Comparison of ENCODE assay signal across 8 cellular contexts in the genomic region with DNA sequence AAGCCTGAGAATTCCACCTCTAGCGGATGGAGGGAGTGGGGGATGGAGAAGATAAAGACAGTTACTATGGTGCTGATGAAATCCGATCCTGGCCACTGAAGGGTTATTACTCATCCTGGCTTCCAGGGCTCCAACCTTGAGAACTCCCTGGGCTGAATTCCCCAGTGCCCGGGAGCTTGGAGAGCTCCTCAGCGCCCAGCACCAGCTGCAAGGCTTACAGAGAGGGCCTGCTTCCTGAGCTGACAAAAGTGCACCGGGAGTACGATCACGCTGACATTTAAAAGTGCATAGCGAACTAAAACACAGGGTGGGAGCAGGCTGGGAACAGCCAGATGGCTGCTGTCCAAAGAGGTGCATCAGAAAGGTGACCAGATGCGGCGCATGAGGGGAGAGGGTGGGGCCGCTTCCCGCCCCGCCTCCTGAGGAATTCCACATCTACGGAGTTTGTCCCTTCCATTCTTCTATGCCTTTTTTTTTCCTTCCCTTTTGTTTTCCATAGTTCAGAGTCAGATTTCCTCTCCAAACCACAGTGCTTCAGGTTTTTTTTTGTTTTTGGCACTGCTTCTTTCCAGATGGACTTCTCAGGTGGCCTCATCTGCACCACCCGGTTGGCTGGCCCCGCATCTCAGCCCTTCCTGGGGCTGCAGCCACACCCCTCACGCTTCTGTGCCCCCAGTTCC.
DNase-seq lines count a peak whose midpoint lies in the region; ATAC-seq lines count a peak whose summit lies in the region.

No MANE protein-coding gene starts in this region.

- H3K9me3 ChIP-seq in duodenal mucosa (ENCODE audit: control insufficient read depth in 1 of 2, low read length in 2 of 2), result no peaks in the 10 kb centered on the region
- H3K9me3 ChIP-seq in naive thymus-derived CD4-positive, alpha-beta T cell (ENCODE audit: control insufficient read depth in 2 of 3, low read length in 3 of 3), result no peaks in the 10 kb centered on the region

- no peak overlapping the region for H2BK15ac ChIP-seq in mesendoderm (replicated peaks; ENCODE audit: low read depth)

- intact Hi-C loops in naive thymus-derived CD4-positive, alpha-beta T cell (cut with micrococcal nuclease), result no loop called here

- no peaks in the 10 kb centered on the region for H3K36me3 ChIP-seq in duodenal mucosa (ENCODE audit: control insufficient read depth in 1 of 2, insufficient read depth in 2 of 2, low read length in 2 of 2)
- no peaks in the 10 kb centered on the region for H3K36me3 ChIP-seq in mesendoderm (ENCODE audit: control insufficient read depth, insufficient read depth, low read length)
- H3K36me3 ChIP-seq in naive thymus-derived CD4-positive, alpha-beta T cell (ENCODE audit: control insufficient read depth in 2 of 3, insufficient read depth in 3 of 3, low read length in 3 of 3), result no peaks in the 10 kb centered on the region

- H3K4me3 ChIP-seq in duodenal mucosa (ENCODE audit: low read depth in 1 of 2, low read length in 2 of 2) (peak overlapping the region in 1 of 2 donors; percentile 51), mesendoderm (ENCODE audit: low read length) (no peak overlapping the region)
- H3K4me3 ChIP-seq in naive thymus-derived CD4-positive, alpha-beta T cell (ENCODE audit: low read length), result no peak overlapping the region

- no peaks in the 10 kb centered on the region for H3K79me1 ChIP-seq in mesendoderm (ENCODE audit: low read length)

- H3K27me3 ChIP-seq in duodenal mucosa (ENCODE audit: control insufficient read depth in 1 of 2, insufficient read depth in 2 of 2, low read length in 2 of 2), result no peaks in the 10 kb centered on the region
- no peaks in the 10 kb centered on the region for H3K27me3 ChIP-seq in mesendoderm (ENCODE audit: insufficient read depth, low read length, poor library complexity)
- H3K27me3 ChIP-seq in naive thymus-derived CD4-positive, alpha-beta T cell (ENCODE audit: control insufficient read depth in 2 of 2, insufficient read depth in 2 of 2, low read length in 2 of 2), result no peaks in the 10 kb centered on the region

- H3K4me3 Mint-ChIP-seq in naive thymus-derived CD4-positive, alpha-beta T cell, result no peak overlapping the region
- no peak overlapping the region for H3K4me3 Mint-ChIP-seq in activated CD8-positive, alpha-beta memory T cell treated with anti-CD3 and anti-CD28 coated beads, Interleukin-2, amount 10 ng/mL, durations not matched to agents 7 days and 5 days

- peaks cover 0 to 9% (median 0%) of the 10 kb centered on the region in 7 donors for H3K4me1 Mint-ChIP-seq in naive thymus-derived CD4-positive, alpha-beta T cell
- peaks cover 2% of the 10 kb centered on the region for H3K4me1 Mint-ChIP-seq in activated CD8-positive, alpha-beta memory T cell treated with anti-CD3 and anti-CD28 coated beads, Interleukin-2, amount 10 ng/mL, durations not matched to agents 7 days and 5 days

- CTCF ChIA-PET in naive thymus-derived CD4-positive, alpha-beta T cell (lab: Charles Lee), result interaction anchor here (0.6 to 0.7 kb wide), 2 partner anchors 31 to 441 kb away, joined by 3 to 4 read pairs; no protein-coding TSS in a partner anchor
- CTCF ChIA-PET in activated CD8-positive, alpha-beta memory T cell treated with anti-CD3 and anti-CD28 coated beads, Interleukin-2, amount 10 ng/mL, durations not matched to agents 7 days and 5 days (lab: Charles Lee), result no interaction called here

- peak overlapping the region; percentile 0 for H2BK120ac ChIP-seq in mesendoderm (ENCODE audit: low read depth, low read length)

- peak; percentile 76 for DNase-seq in GM04503 (ENCODE audit: low read depth)
- peak; percentile 82 for DNase-seq in NCI-H510A treated with DMSO at 0.1 percent for 48 hours (lab: John Stamatoyannopoulos, UW)
- peak; percentile 98 for DNase-seq in mesendoderm
- DNase-seq in naive thymus-derived CD4-positive, alpha-beta T cell, result no peak
- no peak for DNase-seq in activated CD8-positive, alpha-beta memory T cell treated with anti-CD3 and anti-CD28 coated beads, Interleukin-2, amount 10 ng/mL, durations not matched to agents 7 days and 5 days

- no peak for ATAC-seq in GM21529 (IDR thresholded peaks at IDR 0.05; ENCODE audit: unreplicated experiment)
- ATAC-seq in naive thymus-derived CD4-positive, alpha-beta T cell, result no peak
- no peak for ATAC-seq in activated CD8-positive, alpha-beta memory T cell treated with anti-CD3 and anti-CD28 coated beads, Interleukin-2, amount 10 ng/mL, durations not matched to agents 7 days and 5 days
- no peak for ATAC-seq in GM18873 (IDR thresholded peaks at IDR 0.05; ENCODE audit: low FRiP score, unreplicated experiment)

- POLR2A ChIA-PET in naive thymus-derived CD4-positive, alpha-beta T cell (lab: Charles Lee), result no interaction called here

- peak overlapping the region; percentile 13 for H3K4me2 ChIP-seq in mesendoderm (ENCODE audit: low read length)

- peaks cover 19 to 20% of the 10 kb centered on the region in 2 donors for H3K4me1 ChIP-seq in duodenal mucosa (ENCODE audit: control insufficient read depth in 1 of 2, insufficient read depth in 2 of 2, low read length in 2 of 2)
- H3K4me1 ChIP-seq in mesendoderm (ENCODE audit: control insufficient read depth, low read depth, low read length), result no peaks in the 10 kb centered on the region
- H3K4me1 ChIP-seq in naive thymus-derived CD4-positive, alpha-beta T cell (ENCODE audit: control insufficient read depth in 2 of 2, insufficient read depth in 2 of 2, low read length in 2 of 2), result no peaks in the 10 kb centered on the region

- H3K18ac ChIP-seq in mesendoderm (ENCODE audit: low read length), result peak overlapping the region; percentile 42

- H3K4ac ChIP-seq in mesendoderm (ENCODE audit: low read depth, low read length), result peak overlapping the region; percentile 36

- H3K23ac ChIP-seq in mesendoderm (ENCODE audit: low read length), result no peak overlapping the region

- H2BK5ac ChIP-seq in mesendoderm (ENCODE audit: low read length), result peak overlapping the region; percentile 7

- no CpG with 5 or more reads among the region's 17 CpGs for WGBS in mesendoderm (ENCODE audit: extremely low coverage, insufficient coverage, low lambda C conversion rate)

- no peak overlapping the region for H4K8ac ChIP-seq in mesendoderm (ENCODE audit: low read depth, low read length)

- H3K27ac ChIP-seq in duodenal mucosa (ENCODE audit: low read depth, low read length) (peak overlapping the region; percentile 58), mesendoderm (ENCODE audit: low read depth, low read length) (peak overlapping the region; percentile 9)
- no peak overlapping the region for H3K27ac ChIP-seq in naive thymus-derived CD4-positive, alpha-beta T cell (ENCODE audit: low read depth, low read length)

- H3K27me3 Mint-ChIP-seq in naive thymus-derived CD4-positive, alpha-beta T cell, result peaks cover 0 to 10% (median 9%) of the 10 kb centered on the region in 5 donors
- peaks cover 22% of the 10 kb centered on the region for H3K27me3 Mint-ChIP-seq in activated CD8-positive, alpha-beta memory T cell treated with anti-CD3 and anti-CD28 coated beads, Interleukin-2, amount 10 ng/mL, durations not matched to agents 7 days and 5 days

- H3K9ac ChIP-seq in duodenal mucosa (ENCODE audit: low read depth in 1 of 2, low read length in 2 of 2) (no peak overlapping the region), mesendoderm (ENCODE audit: low read length) (peak overlapping the region; percentile 18)

- no peaks in the 10 kb centered on the region for H3K79me2 ChIP-seq in mesendoderm (ENCODE audit: control insufficient read depth, insufficient read depth, low read length)

- H3K27ac Mint-ChIP-seq in naive thymus-derived CD4-positive, alpha-beta T cell, result no peak overlapping the region
- no peak overlapping the region for H3K27ac Mint-ChIP-seq in activated CD8-positive, alpha-beta memory T cell treated with anti-CD3 and anti-CD28 coated beads, Interleukin-2, amount 10 ng/mL, durations not matched to agents 7 days and 5 days

- H2AK5ac ChIP-seq in mesendoderm (ENCODE audit: low read length), result no peak overlapping the region

- no peak overlapping the region for H4K5ac ChIP-seq in mesendoderm (ENCODE audit: low read length)

- no peaks in the 10 kb centered on the region for H3K36me3 Mint-ChIP-seq in naive thymus-derived CD4-positive, alpha-beta T cell
- H3K36me3 Mint-ChIP-seq in activated CD8-positive, alpha-beta memory T cell treated with anti-CD3 and anti-CD28 coated beads, Interleukin-2, amount 10 ng/mL, durations not matched to agents 7 days and 5 days, result no peaks in the 10 kb centered on the region

- H3K9me3 Mint-ChIP-seq in naive thymus-derived CD4-positive, alpha-beta T cell, result no peaks in the 10 kb centered on the region
- H3K9me3 Mint-ChIP-seq in activated CD8-positive, alpha-beta memory T cell treated with anti-CD3 and anti-CD28 coated beads, Interleukin-2, amount 10 ng/mL, durations not matched to agents 7 days and 5 days (ENCODE audit: low read depth), result no peaks in the 10 kb centered on the region

- peak overlapping the region; percentile 77 for H3K56ac ChIP-seq in mesendoderm (ENCODE audit: low read length)

Comparison
In these comparisons a context has a peak if more than half of its experiments do, and no peak if none do; other contexts are left out.
1. DNase-seq: peak in GM04503 (single experiment), NCI-H510A treated with DMSO at 0.1 percent for 48 hours (single experiment) and mesendoderm (single experiment); none in naive thymus-derived CD4-positive, alpha-beta T cell (0 of 9) and activated CD8-positive, alpha-beta memory T cell treated with anti-CD3 and anti-CD28 coated beads, Interleukin-2, amount 10 ng/mL, durations not matched to agents 7 days and 5 days (single experiment).